In the genomic region with DNA sequence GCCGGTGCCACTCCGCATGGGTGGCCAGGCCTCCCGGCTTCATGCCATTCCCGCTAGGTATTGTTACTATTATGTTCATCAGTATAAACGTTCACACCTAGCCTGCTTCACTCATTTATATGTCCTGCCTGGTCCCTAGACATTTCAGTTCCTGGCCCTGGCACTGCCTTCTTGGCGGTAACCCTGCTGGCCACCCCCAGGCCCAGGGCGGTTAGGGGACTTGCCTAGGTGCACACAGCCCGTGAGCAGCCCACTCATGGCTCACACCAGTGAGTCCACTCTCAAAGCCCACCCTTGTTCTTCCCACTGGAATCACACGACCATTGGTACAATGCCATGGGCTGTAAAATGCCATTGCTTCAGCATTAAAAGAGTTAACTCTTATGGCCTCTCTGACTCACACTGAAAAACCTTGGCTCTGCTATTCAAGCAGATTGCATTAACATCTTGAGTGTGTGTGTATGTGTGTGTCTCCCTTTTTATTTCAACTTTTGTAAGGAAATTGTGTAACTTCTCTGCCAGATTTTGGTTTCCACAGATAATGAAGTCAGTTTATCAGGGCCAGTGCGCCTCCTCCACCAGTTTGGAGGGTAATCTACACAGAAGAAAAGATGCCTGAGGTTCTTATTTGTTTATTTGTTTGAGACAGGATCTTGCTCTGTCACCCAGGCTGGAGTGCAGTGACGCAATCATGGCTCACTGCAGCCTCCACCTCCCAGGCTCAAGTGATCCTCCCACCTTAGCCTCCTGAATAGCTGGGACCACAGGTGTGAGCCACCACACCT, we compare ENCODE assay signal across 1 cellular context.
TF ChIP-seq lines count a peak whose summit lies in the region.

No MANE protein-coding gene starts in this region.

TF ChIP-seq in H1, 55 proteins besides CTCF, POLR2A, EP300 and RAD21:
- TF ChIP-seq, protein P1, sequence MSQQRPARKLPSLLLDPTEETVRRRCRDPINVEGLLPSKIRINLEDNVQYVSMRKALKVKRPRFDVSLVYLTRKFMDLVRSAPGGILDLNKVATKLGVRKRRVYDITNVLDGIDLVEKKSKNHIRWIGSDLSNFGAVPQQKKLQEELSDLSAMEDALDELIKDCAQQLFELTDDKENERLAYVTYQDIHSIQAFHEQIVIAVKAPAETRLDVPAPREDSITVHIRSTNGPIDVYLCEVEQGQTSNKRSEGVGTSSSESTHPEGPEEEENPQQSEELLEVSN (IDR thresholded peaks at IDR 0.05), result no peak
- TF ChIP-seq GTF2F1 (IDR thresholded peaks at IDR 0.05; ENCODE audit: borderline replicate concordance, low read depth, low read length) (no peak), CEBPB (IDR thresholded peaks at IDR 0.05; ENCODE audit: low read depth, low read length) (peak; percentile 26; the same call in 1 of the 2 replicates), BCL11A (IDR thresholded peaks at IDR 0.05; ENCODE audit: low read depth in 2 of 2, low read length in 2 of 2) (no peak), CHD1 (IDR thresholded peaks at IDR 0.05; ENCODE audit: low read depth, low read length) (no peak), BACH1 (IDR thresholded peaks at IDR 0.05; ENCODE audit: low read length) (no peak)
